Comparison of ENCODE assay signal across 8 cellular contexts in genomic region chr16:89864421-89864820, GRCh38. TPM values are rescaled to one million over a fixed set of nuclear protein-coding genes. Genes with fewer than 3 reads are reported as not detected.
A peak's percentile ranks its signal among the peaks of the same experiment; 100 is the strongest.
DNase-seq lines count a peak whose midpoint lies in the region; ATAC-seq and TF ChIP-seq lines count a peak whose summit lies in the region.

No MANE protein-coding gene starts in this region.

- no peaks in the 10 kb centered on the region for H4K20me1 ChIP-seq in OCI-LY7 (ENCODE audit: insufficient read depth, low read length)

- H3K9me2 ChIP-seq in OCI-LY7 (ENCODE audit: insufficient read depth, low read length), result no peaks in the 10 kb centered on the region

- peak overlapping the region; percentile 69 for H3K4me3 Mint-ChIP-seq in stimulated activated effector memory CD8-positive, alpha-beta T cell treated with anti-CD3 and anti-CD28 coated beads, Interleukin-12 subunit alpha, Interleukin-12 subunit beta, amount 100 ng/mL, for 72 hours

- no peaks in the 10 kb centered on the region for H3K36me3 Mint-ChIP-seq in stimulated activated effector memory CD8-positive, alpha-beta T cell treated with anti-CD3 and anti-CD28 coated beads, Interleukin-12 subunit alpha, Interleukin-12 subunit beta, amount 100 ng/mL, for 72 hours

- 41 to 44% methylated on average over 9 of the region's 9 CpGs for WGBS in esophagus, 2 donors

- H3K4me2 ChIP-seq in OCI-LY7 (ENCODE audit: low read length), result peak overlapping the region; percentile 66

- no TSS peak for BruUV-seq in OCI-LY7 (replicated peaks; lab: Mats Ljungman, UMichigan)

- H3K4me1 Mint-ChIP-seq in stimulated activated effector memory CD8-positive, alpha-beta T cell treated with anti-CD3 and anti-CD28 coated beads, Interleukin-12 subunit alpha, Interleukin-12 subunit beta, amount 100 ng/mL, for 72 hours, result peaks cover 44% of the 10 kb centered on the region

- H3K27ac ChIP-seq in OCI-LY7 (ENCODE audit: low read depth, low read length, poor library complexity, severe bottlenecking) (peak overlapping the region; percentile 74), esophagus (ENCODE audit: low read depth in 2 of 2, low read length in 1 of 2) (peak overlapping the region; percentile 15 to 28)

- H3K9me3 ChIP-seq in OCI-LY7 (ENCODE audit: low read length) (peaks cover 12% of the 10 kb centered on the region), esophagus (ENCODE audit: control insufficient read depth in 2 of 2, insufficient read depth in 1 of 2, low read depth in 1 of 2, low read length in 1 of 2) (peaks cover 0 to 2% of the 10 kb centered on the region in 2 donors)

- H3K36me3 ChIP-seq in OCI-LY7 (ENCODE audit: insufficient read depth, low read length) (peaks cover 11% of the 10 kb centered on the region), esophagus (ENCODE audit: control insufficient read depth in 2 of 2, insufficient read depth in 2 of 2, low read length in 1 of 2) (peaks cover 0 to under 1% of the 10 kb centered on the region in 2 donors)

- H3K27me3 ChIP-seq in esophagus (ENCODE audit: control insufficient read depth in 1 of 2, insufficient read depth in 2 of 2, low read length in 2 of 2), result no peaks in the 10 kb centered on the region

- H3K27ac Mint-ChIP-seq in stimulated activated effector memory CD8-positive, alpha-beta T cell treated with anti-CD3 and anti-CD28 coated beads, Interleukin-12 subunit alpha, Interleukin-12 subunit beta, amount 100 ng/mL, for 72 hours, result peak overlapping the region; percentile 83

- peaks cover 37% of the 10 kb centered on the region for H3K4me1 ChIP-seq in OCI-LY7 (ENCODE audit: insufficient read depth, low read length, poor library complexity, severe bottlenecking)
- peaks cover 0 to 4% of the 10 kb centered on the region in 2 donors for H3K4me1 ChIP-seq in esophagus (ENCODE audit: control insufficient read depth in 2 of 2, insufficient read depth in 2 of 2, low read length in 1 of 2)

- POLR2A ChIA-PET in OCI-LY7 (lab: Charles Lee), result interaction anchor here (0.6 to 2.2 kb wide), 9 partner anchors 9 to 292 kb away, joined by 3 to 11 read pairs (median 4); partner anchors contain the start of gene TCF25

- H3K4me3 ChIP-seq in OCI-LY7 (ENCODE audit: low read depth, low read length, poor library complexity, severe bottlenecking) (peak overlapping the region; percentile 50), esophagus (ENCODE audit: low read depth in 1 of 2, low read length in 2 of 2) (no peak overlapping the region)

- CTCF ChIA-PET in OCI-LY7 (lab: Charles Lee; ENCODE audit: unreplicated experiment), result no interaction called here

- no peaks in the 10 kb centered on the region for H3K9me3 Mint-ChIP-seq in stimulated activated effector memory CD8-positive, alpha-beta T cell treated with anti-CD3 and anti-CD28 coated beads, Interleukin-12 subunit alpha, Interleukin-12 subunit beta, amount 100 ng/mL, for 72 hours

- DNase-seq in NCI-H526 (lab: John Stamatoyannopoulos, UW) (peak; percentile 8 to 35), NCI-H526 treated with DMSO at 0.1 percent for 48 hours (lab: John Stamatoyannopoulos, UW) (no peak), OCI-LY7 (ENCODE audit: low spot score) (no peak), NOMO-1 (lab: John Stamatoyannopoulos, UW; ENCODE audit: unreplicated experiment in 2 of 2) (no peak)
- no peak for DNase-seq in stimulated activated effector memory CD8-positive, alpha-beta T cell treated with anti-CD3 and anti-CD28 coated beads, Interleukin-12 subunit alpha, Interleukin-12 subunit beta, amount 100 ng/mL, for 72 hours (ENCODE audit: low spot score in 2 of 2)
- no peak for DNase-seq in stimulated activated CD4-positive, alpha-beta T cell treated with anti-CD3 and anti-CD28 coated beads, Interleukin-2, amount 100 ng/mL, for 48 hours

- H2AFZ ChIP-seq in OCI-LY7 (ENCODE audit: low read length), result peak overlapping the region; percentile 38; the same call in 1 of the 2 replicates

- intact Hi-C loops in OCI-LY7 (cut with micrococcal nuclease; ENCODE audit: unreplicated experiment), result loop anchor here (2.0 to 5.0 kb wide), 3 partner anchors 97 to 164 kb away; partner anchors contain the start of gene SPATA2L

- no peaks in the 10 kb centered on the region for H3K79me2 ChIP-seq in OCI-LY7 (ENCODE audit: insufficient read depth, low read depth, low read length)

- peak; percentile 75 for ATAC-seq in stimulated activated effector memory CD8-positive, alpha-beta T cell treated with anti-CD3 and anti-CD28 coated beads, Interleukin-12 subunit alpha, Interleukin-12 subunit beta, amount 100 ng/mL, for 72 hours
- no peak for ATAC-seq in HG03342 (IDR thresholded peaks at IDR 0.05; ENCODE audit: unreplicated experiment)

- no peak for TF ChIP-seq CTCF in OCI-LY7 (conservative IDR thresholded peaks at IDR 0.05; ENCODE audit: low read length)

RNA-seq across cellular contexts. Expression of gene TCF25, which starts 9.0 kb away (rescaled TPM):
- total RNA-seq in OCI-LY7 (2014; rRNA removed; shearing (Covaris generic)), result 120 and 141 TPM in 2 replicates
- 255 and 263 TPM in 2 replicates for total RNA-seq in OCI-LY7 (2022)
- polyA plus RNA-seq in esophagus, result 10 to 100 TPM; 76.3 to 83.2 TPM

RNA-seq across cellular contexts. Expression of gene SPIRE2, which starts 36.1 kb away (rescaled TPM):
- 7.1 and 9.4 TPM in 2 replicates for total RNA-seq in OCI-LY7 (2014; rRNA removed; shearing (Covaris generic))
- 43.8 and 48.5 TPM in 2 replicates for total RNA-seq in OCI-LY7 (2022)
- polyA plus RNA-seq in esophagus, result 1 to 10 TPM; 3.6 to 6.4 TPM

RNA-seq across cellular contexts. Expression of gene FANCA, which starts 48.0 kb away (rescaled TPM):
- 390 and 478 TPM in 2 replicates for total RNA-seq in OCI-LY7 (2014; rRNA removed; shearing (Covaris generic))
- 643 and 721 TPM in 2 replicates for total RNA-seq in OCI-LY7 (2022)
- 10 to 100 TPM in 1 of 2 donors, 1 to 10 TPM in 1; 9.9 to 18.6 TPM for polyA plus RNA-seq in esophagus

RNA-seq across cellular contexts. Expression of gene MC1R, which starts 54.2 kb away (rescaled TPM):
- total RNA-seq in OCI-LY7 (2014; rRNA removed; shearing (Covaris generic)), result 7.3 and 8.3 TPM in 2 replicates
- total RNA-seq in OCI-LY7 (2022), result 22.3 and 23.8 TPM in 2 replicates
- polyA plus RNA-seq in esophagus, result 1 to 10 TPM; 1.3 to 3.3 TPM

RNA-seq across cellular contexts. Expression of gene TUBB3, which starts 58.7 kb away (rescaled TPM):
- 59.6 and 63.7 TPM in 2 replicates for total RNA-seq in OCI-LY7 (2014; rRNA removed; shearing (Covaris generic))
- total RNA-seq in OCI-LY7 (2022), result 118 and 192 TPM in 2 replicates
- 1 to 10 TPM in 1 of 2 donors, under 1 TPM in 1; 0.16 to 1.5 TPM for polyA plus RNA-seq in esophagus

Comparison
In these comparisons a context has a peak if more than half of its experiments do, and no peak if none do; other contexts are left out.
1. DNase-seq: peak in NCI-H526 (2 of 2); none in NCI-H526 treated with DMSO at 0.1 percent for 48 hours (single experiment), OCI-LY7 (single experiment), stimulated activated effector memory CD8-positive, alpha-beta T cell treated with anti-CD3 and anti-CD28 coated beads, Interleukin-12 subunit alpha, Interleukin-12 subunit beta, amount 100 ng/mL, for 72 hours (0 of 2), stimulated activated CD4-positive, alpha-beta T cell treated with anti-CD3 and anti-CD28 coated beads, Interleukin-2, amount 100 ng/mL, for 48 hours (0 of 2) and NOMO-1 (0 of 2).